ENCODE assay signal across 19 cellular contexts in the genomic region with DNA sequence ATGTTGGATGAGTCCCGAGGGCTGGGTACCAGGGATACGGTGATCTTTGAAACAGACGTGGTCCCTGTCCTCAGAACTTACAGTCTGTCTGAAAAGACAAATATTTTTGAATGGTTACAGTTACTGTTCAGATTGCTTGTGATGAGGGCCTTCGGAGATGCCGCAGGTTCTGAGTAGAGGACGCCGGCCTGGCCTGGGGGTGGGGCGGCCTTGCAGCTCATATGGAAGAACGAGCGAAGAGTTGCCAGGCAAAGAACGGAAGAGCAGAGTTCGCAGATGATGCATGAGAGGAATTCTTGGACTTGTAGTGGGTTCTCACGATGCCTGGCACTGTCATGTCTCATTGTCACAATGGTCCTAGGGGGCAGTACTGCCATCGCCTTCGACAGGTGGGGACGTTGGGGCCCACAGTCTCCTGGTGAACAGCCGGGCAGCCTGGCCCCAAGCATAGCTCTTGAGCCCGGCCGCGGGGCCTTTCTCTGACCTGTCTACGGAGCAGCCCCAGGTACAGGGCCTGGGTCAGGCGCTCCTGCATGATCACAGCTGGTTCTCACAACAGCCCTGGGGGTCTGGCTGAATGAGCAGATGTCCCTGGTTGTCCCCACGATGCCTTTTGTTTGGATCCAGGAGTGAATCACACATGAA.
"Had no signal": no experiment of that assay in that cellular context is flagged by ENCODE, and none has a peak within 500 bp of the region (broad histone marks: within the 10 kb centered on the region; RNA-seq: fewer than 3 reads in every experiment).

No MANE protein-coding gene starts in this region.

- ATAC-seq: left lobe of liver; stimulated activated effector memory CD8-positive, alpha-beta T cell treated with anti-CD3 and anti-CD28 coated beads, Interleukin-12 subunit alpha, Interleukin-12 subunit beta, amount 100 ng/mL, for 72 hours; stimulated activated naive CD8-positive, alpha-beta T cell treated with anti-CD3 and anti-CD28 coated beads, Interleukin-15, Interleukin-2, amounts not matched to agents 100 U/mL and 50 U/mL, for 24 hours had no signal

- H3K9me3 Mint-ChIP-seq: stimulated activated effector memory CD8-positive, alpha-beta T cell treated with anti-CD3 and anti-CD28 coated beads, Interleukin-12 subunit alpha, Interleukin-12 subunit beta, amount 100 ng/mL, for 72 hours had no signal

- H3K4me3 ChIP-seq: coronary artery, right atrium auricular region, suprapubic skin, tibial artery, upper lobe of left lung, vagina had no signal

- H3K27me3 ChIP-seq: neutrophil, right atrium auricular region, suprapubic skin, tibial artery, upper lobe of left lung, vagina had no signal

- DNase-seq: effector CD4-positive, alpha-beta T cell; endodermal cell; foreskin melanocyte; head of caudate nucleus; hippocampal formation; naive B cell; small intestine; stimulated activated CD4-positive, alpha-beta T cell treated with anti-CD3 and anti-CD28 coated beads, Interleukin-2, amount 100 ng/mL, for 48 hours; stimulated activated naive CD8-positive, alpha-beta T cell treated with anti-CD3 and anti-CD28 coated beads, Interleukin-15, Interleukin-2, amounts not matched to agents 100 U/mL and 50 U/mL, for 24 hours; tibial artery had no signal

- H3K36me3 ChIP-seq: neutrophil, vagina had no signal

- H3K9me3 ChIP-seq: neutrophil, suprapubic skin, tibial artery, upper lobe of left lung, vagina had no signal

- H3K4me1 ChIP-seq: suprapubic skin, tibial artery, upper lobe of left lung, vagina had no signal

- H3K27ac Mint-ChIP-seq: endodermal cell; nephron; stimulated activated effector memory CD8-positive, alpha-beta T cell treated with anti-CD3 and anti-CD28 coated beads, Interleukin-12 subunit alpha, Interleukin-12 subunit beta, amount 100 ng/mL, for 72 hours had no signal

- H3K4me3 Mint-ChIP-seq: endodermal cell; naive B cell; nephron; stimulated activated effector memory CD8-positive, alpha-beta T cell treated with anti-CD3 and anti-CD28 coated beads, Interleukin-12 subunit alpha, Interleukin-12 subunit beta, amount 100 ng/mL, for 72 hours had no signal

- H3K4me1 Mint-ChIP-seq: endodermal cell; nephron; stimulated activated effector memory CD8-positive, alpha-beta T cell treated with anti-CD3 and anti-CD28 coated beads, Interleukin-12 subunit alpha, Interleukin-12 subunit beta, amount 100 ng/mL, for 72 hours had no signal

- H3K27me3 Mint-ChIP-seq: naive B cell had no signal

- H3K27ac ChIP-seq: coronary artery, neutrophil, right atrium auricular region, suprapubic skin, tibial artery, upper lobe of left lung, vagina had no signal
